In the genomic region with DNA sequence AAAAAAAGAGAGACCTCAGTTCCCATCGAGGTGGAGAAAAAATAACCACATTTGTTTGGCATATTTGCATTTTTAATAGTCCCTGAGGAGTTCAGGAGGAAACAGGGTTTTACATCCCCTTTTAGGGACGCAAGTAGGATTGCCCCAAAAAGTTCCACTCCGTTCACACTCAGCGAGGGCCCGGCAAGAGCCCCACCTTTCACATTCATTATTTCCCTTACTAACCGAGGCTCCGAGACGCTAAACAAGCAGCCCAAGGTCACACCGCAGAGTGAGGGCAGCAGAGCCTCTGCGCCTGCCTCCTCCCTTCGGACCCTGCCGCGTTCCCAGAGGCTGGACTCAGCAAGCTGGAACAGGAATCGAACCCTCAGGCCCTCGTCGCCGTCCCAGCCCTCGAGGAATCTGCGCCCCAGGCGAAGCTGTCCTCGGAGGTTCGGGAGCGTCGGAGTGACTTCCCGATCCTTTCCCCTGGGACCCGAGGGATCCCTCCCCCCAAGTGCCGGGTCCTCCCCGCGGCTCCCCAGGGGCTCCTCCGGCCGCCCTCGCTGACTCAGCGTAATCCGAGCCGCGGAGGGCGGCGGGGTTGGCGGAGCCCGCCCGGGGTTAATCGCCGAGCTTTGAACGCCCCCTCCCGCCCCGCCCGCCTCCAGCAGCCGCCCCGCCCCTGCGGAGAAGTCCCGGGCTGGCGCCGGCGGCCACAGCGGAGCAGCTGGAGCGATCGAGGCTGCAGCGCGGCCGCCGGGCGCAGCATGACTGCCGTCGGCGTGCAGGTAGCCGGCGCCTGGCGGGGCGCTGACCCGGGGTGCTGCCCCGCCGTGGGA, we compare ENCODE assay signal across 1 cellular context.
A peak's percentile ranks its signal among the peaks of the same experiment; 100 is the strongest.
TF ChIP-seq lines count a peak whose summit lies in the region.

A gene with protein sequence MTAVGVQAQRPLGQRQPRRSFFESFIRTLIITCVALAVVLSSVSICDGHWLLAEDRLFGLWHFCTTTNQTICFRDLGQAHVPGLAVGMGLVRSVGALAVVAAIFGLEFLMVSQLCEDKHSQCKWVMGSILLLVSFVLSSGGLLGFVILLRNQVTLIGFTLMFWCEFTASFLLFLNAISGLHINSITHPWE (plus strand): TSS at position 700 of the 821 bp plus-strand sequence. CDS start 50 bp downstream, at position 750.

TF ChIP-seq in HEK293, 187 proteins besides CTCF, POLR2A, EP300 and RAD21 (continued from another document and continues in another):
- TF ChIP-seq, protein P1, sequence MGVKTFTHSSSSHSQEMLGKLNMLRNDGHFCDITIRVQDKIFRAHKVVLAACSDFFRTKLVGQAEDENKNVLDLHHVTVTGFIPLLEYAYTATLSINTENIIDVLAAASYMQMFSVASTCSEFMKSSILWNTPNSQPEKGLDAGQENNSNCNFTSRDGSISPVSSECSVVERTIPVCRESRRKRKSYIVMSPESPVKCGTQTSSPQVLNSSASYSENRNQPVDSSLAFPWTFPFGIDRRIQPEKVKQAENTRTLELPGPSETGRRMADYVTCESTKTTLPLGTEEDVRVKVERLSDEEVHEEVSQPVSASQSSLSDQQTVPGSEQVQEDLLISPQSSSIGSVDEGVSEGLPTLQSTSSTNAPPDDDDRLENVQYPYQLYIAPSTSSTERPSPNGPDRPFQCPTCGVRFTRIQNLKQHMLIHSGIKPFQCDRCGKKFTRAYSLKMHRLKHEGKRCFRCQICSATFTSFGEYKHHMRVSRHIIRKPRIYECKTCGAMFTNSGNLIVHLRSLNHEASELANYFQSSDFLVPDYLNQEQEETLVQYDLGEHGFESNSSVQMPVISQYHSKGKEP (tag by site-specific recombination; IDR thresholded peaks at IDR 0.05): no peak
- TF ChIP-seq ZNF302 (tag by site-specific recombination; IDR thresholded peaks at IDR 0.05; ENCODE audit: low read depth) (no peak), ZNF621 (tag by site-specific recombination; IDR thresholded peaks at IDR 0.05) (no peak), ZNF335 (tag by site-specific recombination; conservative IDR thresholded peaks at IDR 0.05) (peak; percentile 88), ZBTB21 (tag by site-specific recombination; IDR thresholded peaks at IDR 0.05) (no peak), ZNF626 (tag by site-specific recombination; IDR thresholded peaks at IDR 0.05) (no peak), GLI4 (tag by site-specific recombination; IDR thresholded peaks at IDR 0.05) (no peak), ZBTB20 (tag by site-specific recombination; IDR thresholded peaks at IDR 0.05) (peak; percentile 9; the same call in 1 of the 2 replicates), TCF7L2 (IDR thresholded peaks at IDR 0.05; ENCODE audit: borderline replicate concordance, low read depth, low read length) (peak; percentile 55; the same call in 1 of the 2 replicates), ZNF341 (tag by site-specific recombination; IDR thresholded peaks at IDR 0.05; ENCODE audit: low read depth) (peak; percentile 32; the same call in 1 of the 2 replicates), ZNF354C (tag by site-specific recombination; IDR thresholded peaks at IDR 0.05; ENCODE audit: borderline replicate concordance, low read depth) (no peak), MYNN (tag by site-specific recombination; IDR thresholded peaks at IDR 0.05; ENCODE audit: borderline replicate concordance) (no peak), ZFP69B (tag by site-specific recombination; IDR thresholded peaks at IDR 0.05) (no peak), ZNF239 (tag by site-specific recombination; IDR thresholded peaks at IDR 0.05) (no peak), KLF16 (tag by site-specific recombination; IDR thresholded peaks at IDR 0.05) (peak; percentile 67), ZNF561 (tag by site-specific recombination; IDR thresholded peaks at IDR 0.05; ENCODE audit: borderline replicate concordance) (0 out of 2 replicates have a peak, but pooled peaks have one; percentile 23), HOXA7 (CRISPR knock-in tag; IDR thresholded peaks at IDR 0.05; ENCODE audit: borderline replicate concordance) (no peak), ZNF223 (tag by site-specific recombination; IDR thresholded peaks at IDR 0.05) (0 out of 2 replicates have a peak, but pooled peaks have one; percentile 19), HOXC10 (CRISPR knock-in tag; IDR thresholded peaks at IDR 0.05) (no peak), ZNF133 (tag by site-specific recombination; IDR thresholded peaks at IDR 0.05) (no peak), ZNF555 (tag by site-specific recombination; conservative IDR thresholded peaks at IDR 0.05) (no peak), ZNF658 (tag by site-specific recombination; IDR thresholded peaks at IDR 0.05) (no peak), YY2 (tag by site-specific recombination; IDR thresholded peaks at IDR 0.05) (no peak), ZNF600 (tag by site-specific recombination; IDR thresholded peaks at IDR 0.05) (peak; percentile 77), HOXD13 (CRISPR knock-in tag; IDR thresholded peaks at IDR 0.05; ENCODE audit: borderline replicate concordance) (no peak), ZBTB17 (tag by site-specific recombination; IDR thresholded peaks at IDR 0.05) (peak; percentile 74), ZNF654 (tag by site-specific recombination; IDR thresholded peaks at IDR 0.05; ENCODE audit: low read depth) (no peak), SCRT1 (tag by site-specific recombination; IDR thresholded peaks at IDR 0.05; ENCODE audit: borderline replicate concordance) (no peak), SETDB1 (IDR thresholded peaks at IDR 0.05; ENCODE audit: insufficient read length, low read length) (no peak), ZNF248 (tag by site-specific recombination; IDR thresholded peaks at IDR 0.05) (no peak), SP7 (tag by site-specific recombination; IDR thresholded peaks at IDR 0.05) (peak; percentile 90), ZNF416 (tag by site-specific recombination; IDR thresholded peaks at IDR 0.05) (no peak), ZNF214 (tag by site-specific recombination; IDR thresholded peaks at IDR 0.05; ENCODE audit: borderline replicate concordance) (no peak), EGR2 (tag by site-specific recombination; IDR thresholded peaks at IDR 0.05; ENCODE audit: low read depth) (peak; percentile 47; the same call in 1 of the 2 replicates)
- TF ChIP-seq, protein P2, sequence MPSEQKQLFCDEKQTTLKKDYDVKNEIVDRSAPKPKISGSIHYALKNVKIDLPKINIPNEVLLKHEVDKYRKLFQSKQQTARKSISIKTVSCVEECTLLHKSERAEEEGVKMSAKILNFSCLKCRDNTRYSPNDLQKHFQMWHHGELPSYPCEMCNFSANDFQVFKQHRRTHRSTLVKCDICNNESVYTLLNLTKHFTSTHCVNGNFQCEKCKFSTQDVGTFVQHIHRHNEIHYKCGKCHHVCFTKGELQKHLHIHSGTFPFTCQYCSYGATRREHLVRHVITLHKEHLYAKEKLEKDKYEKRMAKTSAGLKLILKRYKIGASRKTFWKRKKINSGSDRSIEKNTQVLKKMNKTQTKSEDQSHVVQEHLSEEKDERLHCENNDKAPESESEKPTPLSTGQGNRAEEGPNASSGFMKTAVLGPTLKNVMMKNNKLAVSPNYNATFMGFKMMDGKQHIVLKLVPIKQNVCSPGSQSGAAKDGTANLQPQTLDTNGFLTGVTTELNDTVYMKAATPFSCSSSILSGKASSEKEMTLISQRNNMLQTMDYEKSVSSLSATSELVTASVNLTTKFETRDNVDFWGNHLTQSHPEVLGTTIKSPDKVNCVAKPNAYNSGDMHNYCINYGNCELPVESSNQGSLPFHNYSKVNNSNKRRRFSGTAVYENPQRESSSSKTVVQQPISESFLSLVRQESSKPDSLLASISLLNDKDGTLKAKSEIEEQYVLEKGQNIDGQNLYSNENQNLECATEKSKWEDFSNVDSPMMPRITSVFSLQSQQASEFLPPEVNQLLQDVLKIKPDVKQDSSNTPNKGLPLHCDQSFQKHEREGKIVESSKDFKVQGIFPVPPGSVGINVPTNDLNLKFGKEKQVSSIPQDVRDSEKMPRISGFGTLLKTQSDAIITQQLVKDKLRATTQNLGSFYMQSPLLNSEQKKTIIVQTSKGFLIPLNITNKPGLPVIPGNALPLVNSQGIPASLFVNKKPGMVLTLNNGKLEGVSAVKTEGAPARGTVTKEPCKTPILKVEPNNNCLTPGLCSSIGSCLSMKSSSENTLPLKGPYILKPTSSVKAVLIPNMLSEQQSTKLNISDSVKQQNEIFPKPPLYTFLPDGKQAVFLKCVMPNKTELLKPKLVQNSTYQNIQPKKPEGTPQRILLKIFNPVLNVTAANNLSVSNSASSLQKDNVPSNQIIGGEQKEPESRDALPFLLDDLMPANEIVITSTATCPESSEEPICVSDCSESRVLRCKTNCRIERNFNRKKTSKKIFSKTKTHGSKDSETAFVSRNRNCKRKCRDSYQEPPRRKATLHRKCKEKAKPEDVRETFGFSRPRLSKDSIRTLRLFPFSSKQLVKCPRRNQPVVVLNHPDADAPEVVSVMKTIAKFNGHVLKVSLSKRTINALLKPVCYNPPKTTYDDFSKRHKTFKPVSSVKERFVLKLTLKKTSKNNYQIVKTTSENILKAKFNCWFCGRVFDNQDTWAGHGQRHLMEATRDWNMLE (tag by site-specific recombination; conservative IDR thresholded peaks at IDR 0.05; ENCODE audit: low read depth): no peak
- TF ChIP-seq, protein P3, sequence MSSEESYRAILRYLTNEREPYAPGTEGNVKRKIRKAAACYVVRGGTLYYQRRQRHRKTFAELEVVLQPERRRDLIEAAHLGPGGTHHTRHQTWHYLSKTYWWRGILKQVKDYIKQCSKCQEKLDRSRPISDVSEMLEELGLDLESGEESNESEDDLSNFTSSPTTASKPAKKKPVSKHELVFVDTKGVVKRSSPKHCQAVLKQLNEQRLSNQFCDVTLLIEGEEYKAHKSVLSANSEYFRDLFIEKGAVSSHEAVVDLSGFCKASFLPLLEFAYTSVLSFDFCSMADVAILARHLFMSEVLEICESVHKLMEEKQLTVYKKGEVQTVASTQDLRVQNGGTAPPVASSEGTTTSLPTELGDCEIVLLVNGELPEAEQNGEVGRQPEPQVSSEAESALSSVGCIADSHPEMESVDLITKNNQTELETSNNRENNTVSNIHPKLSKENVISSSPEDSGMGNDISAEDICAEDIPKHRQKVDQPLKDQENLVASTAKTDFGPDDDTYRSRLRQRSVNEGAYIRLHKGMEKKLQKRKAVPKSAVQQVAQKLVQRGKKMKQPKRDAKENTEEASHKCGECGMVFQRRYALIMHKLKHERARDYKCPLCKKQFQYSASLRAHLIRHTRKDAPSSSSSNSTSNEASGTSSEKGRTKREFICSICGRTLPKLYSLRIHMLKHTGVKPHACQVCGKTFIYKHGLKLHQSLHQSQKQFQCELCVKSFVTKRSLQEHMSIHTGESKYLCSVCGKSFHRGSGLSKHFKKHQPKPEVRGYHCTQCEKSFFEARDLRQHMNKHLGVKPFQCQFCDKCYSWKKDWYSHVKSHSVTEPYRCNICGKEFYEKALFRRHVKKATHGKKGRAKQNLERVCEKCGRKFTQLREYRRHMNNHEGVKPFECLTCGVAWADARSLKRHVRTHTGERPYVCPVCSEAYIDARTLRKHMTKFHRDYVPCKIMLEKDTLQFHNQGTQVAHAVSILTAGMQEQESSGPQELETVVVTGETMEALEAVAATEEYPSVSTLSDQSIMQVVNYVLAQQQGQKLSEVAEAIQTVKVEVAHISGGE (tag by site-specific recombination; conservative IDR thresholded peaks at IDR 0.05; ENCODE audit: low read depth): no peak
- TF ChIP-seq, protein P4, sequence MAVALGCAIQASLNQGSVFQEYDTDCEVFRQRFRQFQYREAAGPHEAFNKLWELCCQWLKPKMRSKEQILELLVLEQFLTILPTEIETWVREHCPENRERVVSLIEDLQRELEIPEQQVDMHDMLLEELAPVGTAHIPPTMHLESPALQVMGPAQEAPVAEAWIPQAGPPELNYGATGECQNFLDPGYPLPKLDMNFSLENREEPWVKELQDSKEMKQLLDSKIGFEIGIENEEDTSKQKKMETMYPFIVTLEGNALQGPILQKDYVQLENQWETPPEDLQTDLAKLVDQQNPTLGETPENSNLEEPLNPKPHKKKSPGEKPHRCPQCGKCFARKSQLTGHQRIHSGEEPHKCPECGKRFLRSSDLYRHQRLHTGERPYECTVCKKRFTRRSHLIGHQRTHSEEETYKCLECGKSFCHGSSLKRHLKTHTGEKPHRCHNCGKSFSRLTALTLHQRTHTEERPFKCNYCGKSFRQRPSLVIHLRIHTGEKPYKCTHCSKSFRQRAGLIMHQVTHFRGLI (tag by site-specific recombination; IDR thresholded peaks at IDR 0.05): no peak
- TF ChIP-seq, protein P5, sequence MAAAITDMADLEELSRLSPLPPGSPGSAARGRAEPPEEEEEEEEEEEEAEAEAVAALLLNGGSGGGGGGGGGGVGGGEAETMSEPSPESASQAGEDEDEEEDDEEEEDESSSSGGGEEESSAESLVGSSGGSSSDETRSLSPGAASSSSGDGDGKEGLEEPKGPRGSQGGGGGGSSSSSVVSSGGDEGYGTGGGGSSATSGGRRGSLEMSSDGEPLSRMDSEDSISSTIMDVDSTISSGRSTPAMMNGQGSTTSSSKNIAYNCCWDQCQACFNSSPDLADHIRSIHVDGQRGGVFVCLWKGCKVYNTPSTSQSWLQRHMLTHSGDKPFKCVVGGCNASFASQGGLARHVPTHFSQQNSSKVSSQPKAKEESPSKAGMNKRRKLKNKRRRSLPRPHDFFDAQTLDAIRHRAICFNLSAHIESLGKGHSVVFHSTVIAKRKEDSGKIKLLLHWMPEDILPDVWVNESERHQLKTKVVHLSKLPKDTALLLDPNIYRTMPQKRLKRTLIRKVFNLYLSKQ (tag by site-specific recombination; IDR thresholded peaks at IDR 0.05; ENCODE audit: borderline replicate concordance): no peak
- TF ChIP-seq, protein P6, sequence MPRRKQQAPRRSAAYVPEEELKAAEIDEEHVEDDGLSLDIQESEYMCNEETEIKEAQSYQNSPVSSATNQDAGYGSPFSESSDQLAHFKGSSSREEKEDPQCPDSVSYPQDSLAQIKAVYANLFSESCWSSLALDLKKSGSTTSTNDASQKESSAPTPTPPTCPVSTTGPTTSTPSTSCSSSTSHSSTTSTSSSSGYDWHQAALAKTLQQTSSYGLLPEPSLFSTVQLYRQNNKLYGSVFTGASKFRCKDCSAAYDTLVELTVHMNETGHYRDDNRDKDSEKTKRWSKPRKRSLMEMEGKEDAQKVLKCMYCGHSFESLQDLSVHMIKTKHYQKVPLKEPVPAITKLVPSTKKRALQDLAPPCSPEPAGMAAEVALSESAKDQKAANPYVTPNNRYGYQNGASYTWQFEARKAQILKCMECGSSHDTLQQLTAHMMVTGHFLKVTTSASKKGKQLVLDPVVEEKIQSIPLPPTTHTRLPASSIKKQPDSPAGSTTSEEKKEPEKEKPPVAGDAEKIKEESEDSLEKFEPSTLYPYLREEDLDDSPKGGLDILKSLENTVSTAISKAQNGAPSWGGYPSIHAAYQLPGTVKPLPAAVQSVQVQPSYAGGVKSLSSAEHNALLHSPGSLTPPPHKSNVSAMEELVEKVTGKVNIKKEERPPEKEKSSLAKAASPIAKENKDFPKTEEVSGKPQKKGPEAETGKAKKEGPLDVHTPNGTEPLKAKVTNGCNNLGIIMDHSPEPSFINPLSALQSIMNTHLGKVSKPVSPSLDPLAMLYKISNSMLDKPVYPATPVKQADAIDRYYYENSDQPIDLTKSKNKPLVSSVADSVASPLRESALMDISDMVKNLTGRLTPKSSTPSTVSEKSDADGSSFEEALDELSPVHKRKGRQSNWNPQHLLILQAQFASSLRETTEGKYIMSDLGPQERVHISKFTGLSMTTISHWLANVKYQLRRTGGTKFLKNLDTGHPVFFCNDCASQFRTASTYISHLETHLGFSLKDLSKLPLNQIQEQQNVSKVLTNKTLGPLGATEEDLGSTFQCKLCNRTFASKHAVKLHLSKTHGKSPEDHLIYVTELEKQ (tag by site-specific recombination; IDR thresholded peaks at IDR 0.05; ENCODE audit: borderline replicate concordance): peak; percentile 46; the same call in 1 of the 2 replicates
